ENCODE assay signal across 14 cellular contexts in genomic region chr9:83307051-83307724, GRCh38.
"Had no signal": no experiment of that assay in that cellular context is flagged by ENCODE, and none has a peak within 500 bp of the region (broad histone marks: within the 10 kb centered on the region; RNA-seq: fewer than 3 reads in every experiment).

No MANE protein-coding gene starts in this region.

- H3K27ac Mint-ChIP-seq: activated B cell treated with CpG ODN at 0.5 μM for 24 hours; activated naive CD8-positive, alpha-beta T cell; naive thymus-derived CD4-positive, alpha-beta T cell; progenitor cell of endocrine pancreas; T-helper 17 cell had no signal

- DNase-seq: activated B cell treated with CpG ODN at 0.5 μM for 24 hours; activated effector memory CD4-positive, alpha-beta T cell treated with anti-CD3 and anti-CD28 coated beads, Interleukin-2, amount 50 U/mL, for 16 hours; activated T-cell treated with anti-CD3 and anti-CD28 coated beads, Interleukin-2, amount 50 U/mL, for 1 hour; brain microvascular endothelial cell; esophagus squamous epithelium; hypothalamus; naive thymus-derived CD4-positive, alpha-beta T cell; right lobe of liver; stimulated activated naive CD4-positive, alpha-beta T cell treated with Interleukin-2 at 50 U/mL for 16 hours; T-helper 17 cell; trophoblast cell had no signal

- H3K4me3 Mint-ChIP-seq: activated B cell treated with CpG ODN at 0.5 μM for 24 hours; activated naive CD8-positive, alpha-beta T cell; naive thymus-derived CD4-positive, alpha-beta T cell; T-helper 17 cell had no signal

- H3K4me3 ChIP-seq: esophagus squamous epithelium, lung, right lobe of liver had no signal

- H3K27me3 Mint-ChIP-seq: activated B cell treated with CpG ODN at 0.5 μM for 24 hours; activated naive CD8-positive, alpha-beta T cell; naive thymus-derived CD4-positive, alpha-beta T cell; T-helper 17 cell had no signal

- H3K9me3 Mint-ChIP-seq: activated B cell treated with CpG ODN at 0.5 μM for 24 hours had no signal

- H3K9me3 ChIP-seq: esophagus squamous epithelium, right lobe of liver had no signal

- H3K36me3 ChIP-seq: brain microvascular endothelial cell, esophagus squamous epithelium, right lobe of liver had no signal

- H3K27me3 ChIP-seq: brain microvascular endothelial cell, esophagus squamous epithelium, right lobe of liver had no signal

- H3K27ac ChIP-seq: brain microvascular endothelial cell, esophagus squamous epithelium, right lobe of liver had no signal

- H3K4me1 Mint-ChIP-seq: activated B cell treated with CpG ODN at 0.5 μM for 24 hours; naive thymus-derived CD4-positive, alpha-beta T cell; T-helper 17 cell had no signal
